In genomic region chr15:73968461-73968860, GRCh38 we compare ENCODE assay signal across 33 cellular contexts.
"Had no signal": no experiment of that assay in that cellular context is flagged by ENCODE, and none has a peak within 500 bp of the region (broad histone marks: within the 10 kb centered on the region; RNA-seq: fewer than 3 reads in every experiment).

No MANE protein-coding gene starts in this region.

- H3K4me1 ChIP-seq: breast epithelium, colonic mucosa had no signal

- ATAC-seq: activated CD4-positive, CD25-positive, alpha-beta regulatory T cell treated with anti-CD3 and anti-CD28 coated beads, Interleukin-2, amount 50 U/mL, for 24 hours; activated CD8-positive, alpha-beta T cell treated with anti-CD3 and anti-CD28 coated beads for 36 hours; activated naive CD4-positive, alpha-beta T cell treated with anti-CD3 and anti-CD28 coated beads, Interleukin-2, amount 50 U/mL, for 72 hours; activated T-cell treated with anti-CD3 and anti-CD28 coated beads, Interleukin-2, amount 50 U/mL, for 72 hours; gastroesophageal sphincter; heart right ventricle; T-helper 17 cell had no signal

- H3K4me3 ChIP-seq: adrenal gland, breast epithelium, cardiac muscle cell, colonic mucosa, esophagus squamous epithelium, gastroesophageal sphincter, heart right ventricle, hepatocyte had no signal

- H3K9me3 ChIP-seq: adrenal gland, breast epithelium, colonic mucosa, esophagus squamous epithelium, gastroesophageal sphincter, heart right ventricle had no signal

- H3K4me3 Mint-ChIP-seq: activated B cell treated with CpG ODN at 0.5 μM for 24 hours; activated CD8-positive, alpha-beta T cell treated with anti-CD3 and anti-CD28 coated beads for 36 hours; activated naive CD4-positive, alpha-beta T cell treated with anti-CD3 and anti-CD28 coated beads for 36 hours; activated T-cell treated with anti-CD3 and anti-CD28 coated beads, Interleukin-2, amount 50 U/mL, for 72 hours; brain; T-helper 17 cell; T-helper 2 cell treated with Interferon-gamma antibody and Interleukin-4, amounts not matched to agents 5 μg/mL and 100 μg/mL, for 36 hours had no signal

- DNase-seq: activated B cell treated with CpG ODN at 0.5 μM for 24 hours; activated CD4-positive, alpha-beta T cell treated with anti-CD3 and anti-CD28 coated beads for 48 hours; activated CD4-positive, alpha-beta T cell treated with anti-CD3 and anti-CD28 coated beads, Interleukin-2, amount 50 U/mL, for 1 hour; activated CD4-positive, alpha-beta T cell treated with anti-CD3 and anti-CD28 coated beads, Interleukin-2, amount 50 U/mL, for 48 hours; activated CD8-positive, alpha-beta memory T cell treated with anti-CD3 and anti-CD28 coated beads for 24 hours; activated CD8-positive, alpha-beta T cell treated with anti-CD3 and anti-CD28 coated beads for 36 hours; activated effector memory CD4-positive, alpha-beta T cell treated with Interleukin-2 at 50 U/mL for 16 hours; activated gamma-delta T cell treated with Interleukin-2 at 50 U/mL for 16 hours; activated naive CD4-positive, alpha-beta T cell treated with anti-CD3 and anti-CD28 coated beads for 36 hours; activated T-cell treated with anti-CD3 and anti-CD28 coated beads, Interleukin-2, amount 50 U/mL, for 1 hour; activated T-cell treated with anti-CD3 and anti-CD28 coated beads, Interleukin-2, amount 50 U/mL, for 72 hours; amygdala; central memory CD4-positive, alpha-beta T cell; cerebellar nuclear complex; colonic mucosa; effector CD8-positive, alpha-beta T cell; esophagus squamous epithelium; foreskin melanocyte; heart right ventricle; T-helper 1 cell; T-helper 17 cell; T1000; WERI-Rb-1 had no signal

- H3K27me3 ChIP-seq: adrenal gland, breast epithelium, cardiac muscle cell, colonic mucosa, esophagus squamous epithelium, gastroesophageal sphincter, hepatocyte had no signal

- H3K36me3 ChIP-seq: adrenal gland, breast epithelium, cardiac muscle cell, colonic mucosa, esophagus squamous epithelium, gastroesophageal sphincter, heart right ventricle, WERI-Rb-1 had no signal

- H3K27ac ChIP-seq: adrenal gland, breast epithelium, cardiac muscle cell, colonic mucosa, epithelial cell of prostate, esophagus squamous epithelium, gastroesophageal sphincter, heart right ventricle, hepatocyte, WERI-Rb-1 had no signal

- H3K27ac Mint-ChIP-seq: activated B cell treated with CpG ODN at 0.5 μM for 24 hours; activated CD8-positive, alpha-beta T cell treated with anti-CD3 and anti-CD28 coated beads for 36 hours; activated naive CD4-positive, alpha-beta T cell treated with anti-CD3 and anti-CD28 coated beads for 36 hours; activated naive CD4-positive, alpha-beta T cell treated with anti-CD3 and anti-CD28 coated beads, Interleukin-2, amount 50 U/mL, for 72 hours; activated T-cell treated with anti-CD3 and anti-CD28 coated beads, Interleukin-2, amount 50 U/mL, for 72 hours; T-helper 17 cell had no signal

- H3K9me3 Mint-ChIP-seq: activated B cell treated with CpG ODN at 0.5 μM for 24 hours; activated CD8-positive, alpha-beta T cell treated with anti-CD3 and anti-CD28 coated beads for 36 hours; activated naive CD4-positive, alpha-beta T cell treated with anti-CD3 and anti-CD28 coated beads for 36 hours; activated naive CD4-positive, alpha-beta T cell treated with anti-CD3 and anti-CD28 coated beads, Interleukin-2, amount 50 U/mL, for 72 hours; activated T-cell treated with anti-CD3 and anti-CD28 coated beads, Interleukin-2, amount 50 U/mL, for 72 hours; brain; T-helper 2 cell treated with Interferon-gamma antibody and Interleukin-4, amounts not matched to agents 5 μg/mL and 100 μg/mL, for 36 hours had no signal

- H3K27me3 Mint-ChIP-seq: activated CD8-positive, alpha-beta T cell treated with anti-CD3 and anti-CD28 coated beads for 36 hours; brain; T-helper 17 cell had no signal

- H3K36me3 Mint-ChIP-seq: activated naive CD4-positive, alpha-beta T cell treated with anti-CD3 and anti-CD28 coated beads, Interleukin-2, amount 50 U/mL, for 72 hours; brain had no signal
